Comparison of ENCODE assay signal across 8 cellular contexts in genomic region chr9:94065535-94065961, GRCh38. TPM values are rescaled to one million over a fixed set of nuclear protein-coding genes. Genes with fewer than 3 reads are reported as not detected.
DNase-seq lines count a peak whose midpoint lies in the region; ATAC-seq and TF ChIP-seq lines count a peak whose summit lies in the region.

No MANE protein-coding gene starts in this region.

- TF ChIP-seq POLR2A in right lobe of liver (IDR thresholded peaks at IDR 0.05) = no peak

- intact Hi-C loops in right lobe of liver (cut with DNase I) = loop anchor here in 1 of 2 donors (5.0 kb wide), 1 partner anchor 147 kb away; no protein-coding TSS in a partner anchor

- ATAC-seq in right lobe of liver (peak; percentile 81 to 88 (median 85)), GM21526 (IDR thresholded peaks at IDR 0.05; ENCODE audit: low FRiP score, unreplicated experiment) (no peak)

- no peaks in the 10 kb centered on the region for H3K9me3 ChIP-seq in right lobe of liver

- DNase-seq in CD1c-positive myeloid dendritic cell (ENCODE audit: extremely low spot score) (peak; percentile 79), HEK293T (ENCODE audit: extremely low spot score) (peak; percentile 56), NCI-H526 (lab: John Stamatoyannopoulos, UW) (peak; percentile 7 to 75), dedifferentiated amniotic fluid mesenchymal stem cell (ENCODE audit: extremely low spot score) (peak; percentile 84), right lobe of liver (peak; percentile 61 to 69 (median 62))
- peak; percentile 70 for DNase-seq in activated CD4-positive, alpha-beta T cell treated with anti-CD3 and anti-CD28 coated beads, Interleukin-2, amount 50 U/mL, for 1 hour
- DNase-seq in stimulated activated CD4-positive, alpha-beta T cell treated with anti-CD3 and anti-CD28 coated beads, TNF-alpha, amount 100 ng/mL, for 24 hours (ENCODE audit: low read depth in 3 of 3) = peak; percentile 48 to 66 (median 59)

- CTCF ChIA-PET in HEK293T (lab: Yijun Ruan, JAX) = interaction anchor here (4.4 kb wide), 1 partner anchor 148 kb away, joined by 25 read pairs; no protein-coding TSS in a partner anchor

- no peak overlapping the region for H3K4me3 ChIP-seq in right lobe of liver

- H3K27ac ChIP-seq in right lobe of liver = no peak overlapping the region

- H3K4me1 ChIP-seq in right lobe of liver = no peaks in the 10 kb centered on the region

- POLR2A ChIA-PET in HEK293T (lab: Yijun Ruan, JAX) = no interaction called here

- 0% methylated on average over 2 of the region's 2 CpGs for WGBS in right lobe of liver (ENCODE audit: insufficient coverage, low coverage, low lambda C conversion rate, missing lambda C conversion rate)

- peak; percentile 83 to 92 (median 90) for TF ChIP-seq CTCF in right lobe of liver (IDR thresholded peaks at IDR 0.05)

- H3K27me3 ChIP-seq in right lobe of liver = no peaks in the 10 kb centered on the region

- H3K36me3 ChIP-seq in right lobe of liver = no peaks in the 10 kb centered on the region

TF ChIP-seq in HEK293T, 16 proteins besides CTCF, POLR2A, EP300 and RAD21:
- no peak for TF ChIP-seq SUZ12 (IDR thresholded peaks at IDR 0.05)
- no peak for TF ChIP-seq L3MBTL2 (conservative IDR thresholded peaks at IDR 0.05)
- TF ChIP-seq ZNF384 (IDR thresholded peaks at IDR 0.05) = no peak
- no peak for TF ChIP-seq CTBP1 (IDR thresholded peaks at IDR 0.05; ENCODE audit: borderline replicate concordance)
- no peak for TF ChIP-seq SP1 (IDR thresholded peaks at IDR 0.05)
- TF ChIP-seq FOXM1 (IDR thresholded peaks at IDR 0.05; ENCODE audit: borderline replicate concordance) = no peak
- TF ChIP-seq FOXA1 (IDR thresholded peaks at IDR 0.05) = no peak
- no peak for TF ChIP-seq FOXK2 (IDR thresholded peaks at IDR 0.05)
- TF ChIP-seq TARDBP (IDR thresholded peaks at IDR 0.05) = no peak
- no peak for TF ChIP-seq LEF1 (IDR thresholded peaks at IDR 0.05; ENCODE audit: borderline replicate concordance)
- TF ChIP-seq ELF4 (IDR thresholded peaks at IDR 0.05) = no peak
- no peak for TF ChIP-seq HDGF (IDR thresholded peaks at IDR 0.05; ENCODE audit: borderline replicate concordance)
- TF ChIP-seq NFRKB (IDR thresholded peaks at IDR 0.05) = no peak
- TF ChIP-seq ARNT (IDR thresholded peaks at IDR 0.05) = no peak
- no peak for TF ChIP-seq BHLHE40 (IDR thresholded peaks at IDR 0.05; ENCODE audit: borderline replicate concordance)
- TF ChIP-seq, protein P1, sequence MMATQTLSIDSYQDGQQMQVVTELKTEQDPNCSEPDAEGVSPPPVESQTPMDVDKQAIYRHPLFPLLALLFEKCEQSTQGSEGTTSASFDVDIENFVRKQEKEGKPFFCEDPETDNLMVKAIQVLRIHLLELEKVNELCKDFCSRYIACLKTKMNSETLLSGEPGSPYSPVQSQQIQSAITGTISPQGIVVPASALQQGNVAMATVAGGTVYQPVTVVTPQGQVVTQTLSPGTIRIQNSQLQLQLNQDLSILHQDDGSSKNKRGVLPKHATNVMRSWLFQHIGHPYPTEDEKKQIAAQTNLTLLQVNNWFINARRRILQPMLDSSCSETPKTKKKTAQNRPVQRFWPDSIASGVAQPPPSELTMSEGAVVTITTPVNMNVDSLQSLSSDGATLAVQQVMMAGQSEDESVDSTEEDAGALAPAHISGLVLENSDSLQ (IDR thresholded peaks at IDR 0.05) = no peak

RNA-seq across cellular contexts. Expression of gene PTPDC1, which starts 18.7 kb away (rescaled TPM):
- total RNA-seq in right lobe of liver = 1 to 10 TPM in 5 of 6 experiments, under 1 TPM in 1; 0.86 to 3.3 (median 1.8) TPM
